19 cellular contexts compared by ENCODE assay signal in genomic region chr19:18489627-18490184, GRCh38.
DNase-seq lines count a peak whose midpoint lies in the region; TF ChIP-seq lines count a peak whose summit lies in the region.
"Had no signal": no experiment of that assay in that cellular context is flagged by ENCODE, and none has a peak within 500 bp of the region (broad histone marks: within the 10 kb centered on the region; RNA-seq: fewer than 3 reads in every experiment).

No MANE protein-coding gene starts in this region.

- H3K36me3 Mint-ChIP-seq in dendritic cell treated with granulocyte-macrophage colony-stimulating factor and Interleukin-4, amounts not matched to agents 40 ng/mL and 50 ng/mL, for 4 days (ENCODE audit: low read depth), result peaks cover 63% of the 10 kb centered on the region
- H3K36me3 Mint-ChIP-seq: type B pancreatic cell had no signal

- H3K4me3 ChIP-seq in neutrophil (ENCODE audit: low read depth in 1 of 2, low read length in 1 of 2) (no peak overlapping the region), HAP-1 (no peak overlapping the region)
- H3K4me3 ChIP-seq: dorsolateral prefrontal cortex, lung had no signal

- H3K27me3 Mint-ChIP-seq in dendritic cell treated with granulocyte-macrophage colony-stimulating factor and Interleukin-4, amounts not matched to agents 40 ng/mL and 50 ng/mL, for 4 days, result no peaks in the 10 kb centered on the region
- H3K27me3 Mint-ChIP-seq: activated T-cell treated with anti-CD3 and anti-CD28 coated beads, Interleukin-2, amount 50 U/mL, for 24 hours; type B pancreatic cell had no signal

- peak in 2 of 3 experiments; percentile 66 to 85 for DNase-seq in NCI-H1417 (lab: John Stamatoyannopoulos, UW)
- DNase-seq in NCI-H1417 treated with DMSO at 0.1 percent for 48 hours (lab: John Stamatoyannopoulos, UW), result no peak
- DNase-seq in NCI-H146 treated with DMSO at 0.1 percent for 48 hours (lab: John Stamatoyannopoulos, UW; ENCODE audit: unreplicated experiment), result peak; percentile 64
- DNase-seq in stimulated activated CD4-positive, alpha-beta T cell treated with anti-CD3 and anti-CD28 coated beads, Interleukin-12 subunit alpha, Interleukin-12 subunit beta, amount 100 ng/mL, for 4 hours, result no peak
- DNase-seq in AG08396 (ENCODE audit: low spot score), result no peak
- no peak for DNase-seq in HAP-1 (ENCODE audit: low spot score in 2 of 2)
- DNase-seq: activated CD4-positive, CD25-positive, alpha-beta regulatory T cell treated with anti-CD3 and anti-CD28 coated beads, Interleukin-2, amount 50 U/mL, for 72 hours; activated CD8-positive, alpha-beta memory T cell treated with anti-CD3 and anti-CD28 coated beads for 24 hours; activated naive CD4-positive, alpha-beta T cell; activated T-cell treated with anti-CD3 and anti-CD28 coated beads, Interleukin-2, amount 50 U/mL, for 24 hours; NCI-H2107; occipital lobe; stimulated activated CD4-positive, alpha-beta T cell treated with anti-CD3 and anti-CD28 coated beads, Interleukin-15, amount 100 ng/mL, for 24 hours had no signal

- TF ChIP-seq CTCF in neutrophil (IDR thresholded peaks at IDR 0.05), result no peak

- H3K36me3 ChIP-seq in neutrophil, result no peaks in the 10 kb centered on the region
- H3K36me3 ChIP-seq in HAP-1 (replicated peaks), result no peaks in the 10 kb centered on the region

- H3K9me3 ChIP-seq in neutrophil, result no peaks in the 10 kb centered on the region
- no peaks in the 10 kb centered on the region for H3K9me3 ChIP-seq in HAP-1

- peaks cover 91% of the 10 kb centered on the region for H3K4me1 Mint-ChIP-seq in dendritic cell treated with granulocyte-macrophage colony-stimulating factor and Interleukin-4, amounts not matched to agents 40 ng/mL and 50 ng/mL, for 4 days (ENCODE audit: low read depth)

- intact Hi-C loops in dendritic cell treated with granulocyte-macrophage colony-stimulating factor and Interleukin-4, amounts not matched to agents 40 ng/mL and 50 ng/mL, for 4 days (cut with micrococcal nuclease), result loop anchor here (5.0 kb wide), 1 partner anchor 33 kb away; the partner anchor contains the start of gene ELL

- H3K4me3 Mint-ChIP-seq in dendritic cell treated with granulocyte-macrophage colony-stimulating factor and Interleukin-4, amounts not matched to agents 40 ng/mL and 50 ng/mL, for 4 days, result no peak overlapping the region
- H3K4me3 Mint-ChIP-seq: activated T-cell treated with anti-CD3 and anti-CD28 coated beads, Interleukin-2, amount 50 U/mL, for 24 hours; type B pancreatic cell had no signal

- peak overlapping the region; percentile 8 for H3K27ac Mint-ChIP-seq in dendritic cell treated with granulocyte-macrophage colony-stimulating factor and Interleukin-4, amounts not matched to agents 40 ng/mL and 50 ng/mL, for 4 days
- H3K27ac Mint-ChIP-seq: activated T-cell treated with anti-CD3 and anti-CD28 coated beads, Interleukin-2, amount 50 U/mL, for 24 hours had no signal

- H3K4me1 ChIP-seq in neutrophil (ENCODE audit: control insufficient read depth in 1 of 2, insufficient read depth in 1 of 2, low read depth in 1 of 2, low read length in 1 of 2) (peaks cover 59 to 90% of the 10 kb centered on the region in 2 experiments), HAP-1 (no peaks in the 10 kb centered on the region)

- H3K9me3 Mint-ChIP-seq in dendritic cell treated with granulocyte-macrophage colony-stimulating factor and Interleukin-4, amounts not matched to agents 40 ng/mL and 50 ng/mL, for 4 days, result no peaks in the 10 kb centered on the region
- H3K9me3 Mint-ChIP-seq: activated T-cell treated with anti-CD3 and anti-CD28 coated beads, Interleukin-2, amount 50 U/mL, for 24 hours; type B pancreatic cell had no signal

- in situ Hi-C loops in HAP-1 (cut with MboI; ENCODE audit: low sequenced_read_pairs), result no loop called here

- H3K27me3 ChIP-seq in neutrophil, result no peaks in the 10 kb centered on the region
- H3K27me3 ChIP-seq in HAP-1 (ENCODE audit: low read depth), result no peaks in the 10 kb centered on the region
- H3K27me3 ChIP-seq: dorsolateral prefrontal cortex had no signal

- H3K27ac ChIP-seq in neutrophil, result peak overlapping the region; percentile 36
- H3K27ac ChIP-seq: 22Rv1 had no signal

Comparison
In these comparisons a context has a peak if more than half of its experiments do, and no peak if none do; other contexts are left out.
1. DNase-seq: peak in NCI-H1417 (2 of 3) and NCI-H146 treated with DMSO at 0.1 percent for 48 hours (single experiment); none in NCI-H1417 treated with DMSO at 0.1 percent for 48 hours (single experiment), stimulated activated CD4-positive, alpha-beta T cell treated with anti-CD3 and anti-CD28 coated beads, Interleukin-12 subunit alpha, Interleukin-12 subunit beta, amount 100 ng/mL, for 4 hours (single experiment), AG08396 (single experiment) and HAP-1 (0 of 2).